10 cellular contexts compared by ENCODE assay signal in genomic region chr21:42078247-42079007, GRCh38. TPM values are rescaled to one million over a fixed set of nuclear protein-coding genes. Genes with fewer than 3 reads are reported as not detected.
DNase-seq lines count a peak whose midpoint lies in the region; ATAC-seq, FAIRE-seq and TF ChIP-seq lines count a peak whose summit lies in the region.
"Not testable (repeated sequence)": the region's sequence is repeated elsewhere in the genome, so short reads cannot be mapped to it uniquely, and the experiment has no call there.
"Had no signal": no experiment of that assay in that cellular context is flagged by ENCODE, and none has a peak within 500 bp of the region (broad histone marks: within the 10 kb centered on the region; RNA-seq: fewer than 3 reads in every experiment).

No MANE protein-coding gene starts in this region.

- dilution Hi-C loops in keratinocyte (cut with MboI; ENCODE audit: extremely low pct_ligation_motif_present, low sequenced_read_pairs), result not testable (repeated sequence)

- 34% methylated on average over 8 of the region's 10 CpGs for WGBS in GM12878 (ENCODE audit: insufficient coverage, insufficient replicate concordance, low lambda C conversion rate, missing lambda C conversion rate)

- not testable (repeated sequence) for TF ChIP-seq RAD21 in GM12878 (IDR thresholded peaks at IDR 0.05; ENCODE audit: insufficient read depth, low read depth, low read length)

- intact Hi-C loops in GM12878 (cut with micrococcal nuclease; ENCODE audit: unreplicated experiment); dendritic cell treated with granulocyte-macrophage colony-stimulating factor and Interleukin-4, amounts not matched to agents 40 ng/mL and 50 ng/mL, for 4 days (cut with micrococcal nuclease): not testable (repeated sequence)

- not testable (repeated sequence) for H3K9me2 ChIP-seq in MM.1S (replicated peaks; ENCODE audit: insufficient read depth, low read length)

- not testable (repeated sequence) for TF ChIP-seq CTCF in MM.1S (IDR thresholded peaks at IDR 0.05; ENCODE audit: low read length); OCI-LY3 (IDR thresholded peaks at IDR 0.05; ENCODE audit: low read depth, low read length); GM12878 (IDR thresholded peaks at IDR 0.05 in 2 of 3, conservative IDR thresholded peaks at IDR 0.05 in 1 of 3; ENCODE audit: control insufficient read depth in 2 of 3, extremely low read depth in 1 of 3, insufficient read depth in 1 of 3, low read depth in 3 of 3, low read length in 3 of 3); keratinocyte (optimal IDR thresholded peaks at IDR 0.05 in 1 of 3, IDR thresholded peaks at IDR 0.05 in 1 of 3, conservative IDR thresholded peaks at IDR 0.05 in 1 of 3; ENCODE audit: extremely low read depth in 1 of 3, insufficient read depth in 2 of 3, low read length in 3 of 3)

- not testable (repeated sequence) for H3K36me3 ChIP-seq in MM.1S (replicated peaks; ENCODE audit: insufficient read depth, low read length); OCI-LY3 (replicated peaks; ENCODE audit: low read depth, low read length); GM12878 (ENCODE audit: control insufficient read depth in 2 of 2, insufficient read depth in 2 of 2, low read length in 1 of 2); keratinocyte (ENCODE audit: control insufficient read depth in 2 of 2, extremely low read depth in 1 of 2, insufficient read depth in 2 of 2, low read length in 2 of 2)

- RAD21 ChIA-PET in GM12878 (lab: Charles Lee; ENCODE audit: unreplicated experiment), result interaction anchor here (0.8 kb wide), 2 partner anchors 15 to 38 kb away, joined by 4 to 5 read pairs; no protein-coding TSS in a partner anchor

- H2AFZ ChIP-seq in MM.1S (ENCODE audit: low read length), result peak overlapping the region; percentile 63
- not testable (repeated sequence) for H2AFZ ChIP-seq in OCI-LY3 (ENCODE audit: low read depth, low read length); GM12878 (ENCODE audit: control insufficient read depth, low read depth, low read length)
- H2AFZ ChIP-seq in keratinocyte (ENCODE audit: control insufficient read depth, low read length), result peak overlapping the region; percentile 53

- peak; percentile 31 for FAIRE-seq in GM19239 (lab: Jason Lieb, UNC)
- FAIRE-seq in GM12878 (lab: Jason Lieb, UNC); keratinocyte (lab: Jason Lieb, UNC): not testable (repeated sequence)

- POLR2A ChIA-PET in GM12878 (lab: Charles Lee), result interaction anchor here (0.7 to 0.8 kb wide), 3 partner anchors 13 to 107 kb away, joined by 3 to 7 read pairs (median 5); no protein-coding TSS in a partner anchor

- ATAC-seq in GM12878, result peak; percentile 61
- ATAC-seq in naive B cell (ENCODE audit: low read depth in 2 of 2); stimulated activated memory B cell treated with anti-CD40 and anti-IgM and Interleukin-4, amounts not matched to agents 10 μg/mL and 1 μg/mL and 100 μg/mL, for 72 hours: not testable (repeated sequence)

- TF ChIP-seq POLR2A in GM12878 (IDR thresholded peaks at IDR 0.05; ENCODE audit: low read depth, low read length), result not testable (repeated sequence)

- H3K9me3 ChIP-seq in MM.1S (replicated peaks; ENCODE audit: insufficient read depth, low read length); OCI-LY3 (ENCODE audit: insufficient read depth, low read length); GM12878 (replicated peaks; ENCODE audit: control insufficient read depth, insufficient read depth, low read length); keratinocyte (ENCODE audit: control insufficient read depth, low read depth, low read length): not testable (repeated sequence)

- not testable (repeated sequence) for H3K9me1 ChIP-seq in keratinocyte (ENCODE audit: control insufficient read depth, extremely low read depth, insufficient read depth, low read length)

- H3K9ac ChIP-seq in MM.1S (ENCODE audit: low read length), result peak overlapping the region; percentile 23; the same call in 1 of the 2 replicates
- not testable (repeated sequence) for H3K9ac ChIP-seq in OCI-LY3 (ENCODE audit: low read length); GM12878 (ENCODE audit: control insufficient read depth, insufficient read depth, low read length); keratinocyte (ENCODE audit: control insufficient read depth, extremely low read depth, insufficient read depth, low read length)

- SMC1A ChIA-PET in GM12878 (lab: Charles Lee; ENCODE audit: uncharacterized antibody, unreplicated experiment), result interaction anchor here (0.9 to 1.3 kb wide), 2 partner anchors 9 to 15 kb away, joined by 3 to 4 read pairs; no protein-coding TSS in a partner anchor

- CTCF ChIA-PET in GM12878 (lab: Yijun Ruan, JAX), result interaction anchor here (0.6 to 1.1 kb wide), 2 partner anchors 37 to 152 kb away, joined by 3 read pairs; no protein-coding TSS in a partner anchor

- H3K4me1 ChIP-seq in MM.1S (ENCODE audit: low read length) (peaks cover 22% of the 10 kb centered on the region), OCI-LY3 (ENCODE audit: low read length) (peaks cover 21% of the 10 kb centered on the region), GM12878 (ENCODE audit: control insufficient read depth, insufficient read depth, low read length) (peaks cover 27% of the 10 kb centered on the region), keratinocyte (ENCODE audit: control insufficient read depth, extremely low read depth, insufficient read depth, low read length) (peaks cover 13% of the 10 kb centered on the region)

- in situ Hi-C loops in GM12878 (cut with MboI), result not testable (repeated sequence)

- H3K4me3 Mint-ChIP-seq in dendritic cell treated with granulocyte-macrophage colony-stimulating factor and Interleukin-4, amounts not matched to agents 40 ng/mL and 50 ng/mL, for 4 days; stimulated activated memory B cell treated with anti-CD40 and anti-IgM and Interleukin-4, amounts not matched to agents 10 μg/mL and 1 μg/mL and 100 μg/mL, for 72 hours: not testable (repeated sequence)
- H3K4me3 Mint-ChIP-seq in naive B cell, result peak overlapping the region in 1 of 8 donors; percentile 37

- H3K27ac Mint-ChIP-seq in dendritic cell treated with granulocyte-macrophage colony-stimulating factor and Interleukin-4, amounts not matched to agents 40 ng/mL and 50 ng/mL, for 4 days, result peak overlapping the region; percentile 87
- H3K27ac Mint-ChIP-seq in naive B cell, result peak overlapping the region in 4 of 6 donors; percentile 54 to 79 (median 74)
- H3K27ac Mint-ChIP-seq in stimulated activated memory B cell treated with anti-CD40 and anti-IgM and Interleukin-4, amounts not matched to agents 10 μg/mL and 1 μg/mL and 100 μg/mL, for 72 hours, result peak overlapping the region; percentile 48

- not testable (repeated sequence) for H3K9me3 Mint-ChIP-seq in dendritic cell treated with granulocyte-macrophage colony-stimulating factor and Interleukin-4, amounts not matched to agents 40 ng/mL and 50 ng/mL, for 4 days; naive B cell; stimulated activated memory B cell treated with anti-CD40 and anti-IgM and Interleukin-4, amounts not matched to agents 10 μg/mL and 1 μg/mL and 100 μg/mL, for 72 hours

- H3K27me3 Mint-ChIP-seq in dendritic cell treated with granulocyte-macrophage colony-stimulating factor and Interleukin-4, amounts not matched to agents 40 ng/mL and 50 ng/mL, for 4 days, result peaks cover 18% of the 10 kb centered on the region
- not testable (repeated sequence) for H3K27me3 Mint-ChIP-seq in naive B cell
- peaks cover 13% of the 10 kb centered on the region for H3K27me3 Mint-ChIP-seq in stimulated activated memory B cell treated with anti-CD40 and anti-IgM and Interleukin-4, amounts not matched to agents 10 μg/mL and 1 μg/mL and 100 μg/mL, for 72 hours

- not testable (repeated sequence) for H3K79me2 ChIP-seq in MM.1S (ENCODE audit: low read length); OCI-LY3 (ENCODE audit: low read length); GM12878 (ENCODE audit: control insufficient read depth, insufficient read depth, low read length); keratinocyte (ENCODE audit: control insufficient read depth, insufficient read depth, low read length)

- BruUV-seq in GM12878 (replicated peaks; lab: Mats Ljungman, UMichigan), result not testable (repeated sequence)

- TF ChIP-seq EP300 in GM12878 (IDR thresholded peaks at IDR 0.05; ENCODE audit: borderline replicate concordance in 1 of 2, control insufficient read depth in 1 of 2, low read depth in 2 of 2, low read length in 2 of 2), result 0 out of 4 replicates have a peak, but pooled peaks of 1 of the 2 experiments have one; percentile 7

- H3K4me2 ChIP-seq in MM.1S (ENCODE audit: low read depth, low read length), result peak overlapping the region; percentile 72
- peak overlapping the region; percentile 32 for H3K4me2 ChIP-seq in OCI-LY3 (ENCODE audit: low read length)
- H3K4me2 ChIP-seq in GM12878 (ENCODE audit: control insufficient read depth, insufficient read depth), result peak overlapping the region; percentile 64
- peak overlapping the region; percentile 29 for H3K4me2 ChIP-seq in keratinocyte (ENCODE audit: control insufficient read depth, extremely low read depth, insufficient read depth, low read depth, low read length)

- not testable (repeated sequence) for H3K27me3 ChIP-seq in MM.1S (replicated peaks; ENCODE audit: insufficient read depth, low read length); OCI-LY3 (ENCODE audit: low read depth, low read length); GM12878 (replicated peaks in 1 of 2; ENCODE audit: control insufficient read depth in 2 of 2, insufficient read depth in 2 of 2, low read length in 1 of 2)
- peaks cover 13% of the 10 kb centered on the region for H3K27me3 ChIP-seq in keratinocyte (ENCODE audit: control insufficient read depth, extremely low read depth, insufficient read depth, low read length)

- DNase-seq in GM19239 (ENCODE audit: insufficient read length, low spot score); MM.1S; GM12878 (ENCODE audit: low read depth, low spot score); keratinocyte (ENCODE audit: low read depth, low spot score); naive B cell: not testable (repeated sequence)

- H3K27ac ChIP-seq in MM.1S (ENCODE audit: low read length) (peak overlapping the region; percentile 83), GM12878 (ENCODE audit: control insufficient read depth, insufficient read depth) (peak overlapping the region; percentile 27; the same call in 1 of the 2 replicates)
- H3K27ac ChIP-seq in OCI-LY3 (ENCODE audit: low read length); keratinocyte (ENCODE audit: control insufficient read depth, insufficient read depth, low read length): not testable (repeated sequence)

- H3K4me3 ChIP-seq in MM.1S (ENCODE audit: low read length), result 0 out of 2 replicates have a peak overlapping the region, but pooled peaks have one; percentile 3
- not testable (repeated sequence) for H3K4me3 ChIP-seq in OCI-LY3 (ENCODE audit: low read length); GM12878; keratinocyte (ENCODE audit: control insufficient read depth in 2 of 3, extremely low read depth in 1 of 3, insufficient read depth in 2 of 3, low read depth in 1 of 3, low read length in 3 of 3)

- H4K20me1 ChIP-seq in MM.1S (ENCODE audit: insufficient read depth, low read length); OCI-LY3 (ENCODE audit: insufficient read depth, low read length); GM12878 (ENCODE audit: control insufficient read depth, insufficient read depth); keratinocyte (ENCODE audit: control insufficient read depth, extremely low read depth, insufficient read depth, low read length): not testable (repeated sequence)

- H3K4me1 Mint-ChIP-seq in dendritic cell treated with granulocyte-macrophage colony-stimulating factor and Interleukin-4, amounts not matched to agents 40 ng/mL and 50 ng/mL, for 4 days (ENCODE audit: low read depth), result peaks cover 61% of the 10 kb centered on the region
- peaks cover 21 to 37% (median 25%) of the 10 kb centered on the region in 3 donors for H3K4me1 Mint-ChIP-seq in naive B cell
- peaks cover 46% of the 10 kb centered on the region for H3K4me1 Mint-ChIP-seq in stimulated activated memory B cell treated with anti-CD40 and anti-IgM and Interleukin-4, amounts not matched to agents 10 μg/mL and 1 μg/mL and 100 μg/mL, for 72 hours

- H3K36me3 Mint-ChIP-seq in dendritic cell treated with granulocyte-macrophage colony-stimulating factor and Interleukin-4, amounts not matched to agents 40 ng/mL and 50 ng/mL, for 4 days (ENCODE audit: low read depth); naive B cell; stimulated activated memory B cell treated with anti-CD40 and anti-IgM and Interleukin-4, amounts not matched to agents 10 μg/mL and 1 μg/mL and 100 μg/mL, for 72 hours: not testable (repeated sequence)

- peaks cover 13% of the 10 kb centered on the region for H3F3A ChIP-seq in MM.1S (ENCODE audit: insufficient read depth, low read length)

RNA-seq across cellular contexts. Expression of gene UMODL1, which starts 7.3 kb away (rescaled TPM):
- 0.51 and 0.65 TPM in 2 replicates for total RNA-seq in GM12878 (2013; cell fraction: nucleolus; rRNA removed)
- 0.11 TPM in 1 of 2 replicates, not detected in the other for total RNA-seq in GM12878 (2014; rRNA removed)
- total RNA-seq in GM12878 (2014; rRNA removed; fragmentation: Illumina TruSeq; extraction: Trizol), result not detected in 2 replicates
- 0.05 TPM in 1 of 2 replicates, not detected in the other for total RNA-seq in GM12878 (2021)
- polyA plus RNA-seq in GM12878 (2011; ENCODE audit: low read depth), result not detected
- polyA plus RNA-seq in GM12878 (2011; rRNA removed), result 0.03 and 0.10 TPM in 2 replicates
- 0.01 and 0.08 TPM in 2 replicates for polyA plus RNA-seq in GM12878 (2011; cell fraction: cytosol; rRNA removed)
- polyA plus RNA-seq in GM12878 (2011; cell fraction: nucleus; rRNA removed), result 0.09 and 0.13 TPM in 2 replicates
- polyA plus RNA-seq in GM12878 (2012), result 0.11 TPM in 1 of 2 replicates, not detected in the other
- polyA plus RNA-seq in GM12878 (2014; fragmentation: Illumina TruSeq; extraction: Trizol), result 0.01 TPM in 1 of 2 replicates, not detected in the other
- not detected for polyA plus RNA-seq in GM12878 (2014; fragmentation: Nextera tagmentation; extraction: Ambion mirVana)
- 0.03 TPM in 1 of 2 replicates, not detected in the other for polyA plus RNA-seq in GM12878 (2014; rRNA removed)
- polyA plus RNA-seq in GM12878 (2016; fragmentation: Nextera tagmentation; extraction: Ambion mirVana), result not detected
- not detected in 2 replicates for polyA minus RNA-seq in GM12878 (2011; rRNA and poly(A)+ RNA removed)
- polyA minus RNA-seq in GM12878 (2011; cell fraction: cytosol; rRNA and poly(A)+ RNA removed), result not detected in 2 replicates
- polyA minus RNA-seq in GM12878 (2011; cell fraction: nucleus; rRNA and poly(A)+ RNA removed), result not detected in 2 replicates
- 0.03 TPM in 1 of 3 replicates, not detected in the others for polyA plus RNA-seq in keratinocyte
- not detected for polyA plus RNA-seq in keratinocyte (2011; ENCODE audit: low read depth)
- not detected in 2 replicates for polyA plus RNA-seq in keratinocyte (2011; cell fraction: cytosol; rRNA removed)
- not detected in 2 replicates for polyA plus RNA-seq in keratinocyte (2011; cell fraction: nucleus; rRNA removed)
- not detected in 2 replicates for polyA plus RNA-seq in keratinocyte (2012; ENCODE audit: low replicate concordance)
- polyA minus RNA-seq in keratinocyte, result not detected in 3 replicates
- not detected for polyA minus RNA-seq in keratinocyte (2011; cell fraction: cytosol; rRNA and poly(A)+ RNA removed)
- not detected in 2 replicates for polyA minus RNA-seq in keratinocyte (2011; cell fraction: nucleus; rRNA and poly(A)+ RNA removed)
- polyA plus RNA-seq in naive B cell (ENCODE audit: low read depth in 6 of 6), result under 1 TPM in 4 of 6 donors, not detected in 2; 0.04 to 0.17 (median 0.11) TPM
- total RNA-seq: A172, A673 had no signal
